21 cellular contexts compared by ENCODE assay signal in genomic region chr22:43876866-43877509, GRCh38. TPM values are rescaled to one million over a fixed set of nuclear protein-coding genes. Genes with fewer than 3 reads are reported as not detected.
DNase-seq lines count a peak whose midpoint lies in the region; ATAC-seq lines count a peak whose summit lies in the region.
"Had no signal": no experiment of that assay in that cellular context is flagged by ENCODE, and none has a peak within 500 bp of the region (broad histone marks: within the 10 kb centered on the region; RNA-seq: fewer than 3 reads in every experiment).

No MANE protein-coding gene starts in this region.

- no peak for ATAC-seq in sciatic nerve
- no peak for ATAC-seq in GM18502 (IDR thresholded peaks at IDR 0.05; ENCODE audit: poor library complexity, unreplicated experiment)
- ATAC-seq: GM23338 had no signal

- H3K9me3 Mint-ChIP-seq in activated naive CD4-positive, alpha-beta T cell treated with anti-CD3 and anti-CD28 coated beads, Interleukin-2, amount 10 ng/mL, durations not matched to agents 7 days and 5 days, result no peaks in the 10 kb centered on the region
- H3K9me3 Mint-ChIP-seq: CD4-positive, CD25-positive, alpha-beta regulatory T cell had no signal

- H3K4me3 Mint-ChIP-seq in activated naive CD4-positive, alpha-beta T cell treated with anti-CD3 and anti-CD28 coated beads, Interleukin-2, amount 10 ng/mL, durations not matched to agents 7 days and 5 days, result no peak overlapping the region
- H3K4me3 Mint-ChIP-seq: CD4-positive, CD25-positive, alpha-beta regulatory T cell; GM23338 had no signal

- H3K4me1 Mint-ChIP-seq in activated naive CD4-positive, alpha-beta T cell treated with anti-CD3 and anti-CD28 coated beads, Interleukin-2, amount 10 ng/mL, durations not matched to agents 7 days and 5 days, result no peaks in the 10 kb centered on the region
- H3K4me1 Mint-ChIP-seq: CD4-positive, CD25-positive, alpha-beta regulatory T cell; GM23338 had no signal

- peak; percentile 4 for DNase-seq in activated naive CD4-positive, alpha-beta T cell treated with anti-CD3 and anti-CD28 coated beads, Interleukin-2, amount 10 ng/mL, durations not matched to agents 7 days and 5 days
- DNase-seq in activated naive CD4-positive, alpha-beta T cell treated with Interleukin-2 at 50 U/mL for 16 hours, result no peak
- DNase-seq in islet precursor cell (peak; percentile 40), sciatic nerve (ENCODE audit: low spot score) (peak; percentile 15), NCI-H526 treated with DMSO at 0.1 percent for 48 hours (lab: John Stamatoyannopoulos, UW) (no peak), EL (no peak)
- DNase-seq: ACHN; CD4-positive, CD25-positive, alpha-beta regulatory T cell; KBM-7; NCI-H1105; NCI-H1436 treated with DMSO at 0.1 percent for 48 hours; NCI-H1930; NCI-H2107; NCI-H524; NCI-H82; PC-9; Right ventricle myocardium superior; RPMI8226 had no signal

- H3K27me3 Mint-ChIP-seq in activated naive CD4-positive, alpha-beta T cell treated with anti-CD3 and anti-CD28 coated beads, Interleukin-2, amount 10 ng/mL, durations not matched to agents 7 days and 5 days, result peaks cover 11% of the 10 kb centered on the region

- intact Hi-C loops in sciatic nerve (cut with DNase I), result no loop called here

- no peak overlapping the region for H3K27ac Mint-ChIP-seq in activated naive CD4-positive, alpha-beta T cell treated with anti-CD3 and anti-CD28 coated beads, Interleukin-2, amount 10 ng/mL, durations not matched to agents 7 days and 5 days
- H3K27ac Mint-ChIP-seq: CD4-positive, CD25-positive, alpha-beta regulatory T cell; GM23338 had no signal

- no peaks in the 10 kb centered on the region for H3K36me3 Mint-ChIP-seq in activated naive CD4-positive, alpha-beta T cell treated with anti-CD3 and anti-CD28 coated beads, Interleukin-2, amount 10 ng/mL, durations not matched to agents 7 days and 5 days
- H3K36me3 Mint-ChIP-seq: CD4-positive, CD25-positive, alpha-beta regulatory T cell had no signal

- CTCF ChIA-PET in activated naive CD4-positive, alpha-beta T cell treated with anti-CD3 and anti-CD28 coated beads, Interleukin-2, amount 10 ng/mL, durations not matched to agents 7 days and 5 days (lab: Charles Lee), result interaction anchor here (0.9 kb wide), 1 partner anchor 8 kb away, joined by 3 read pairs; no protein-coding TSS in a partner anchor

RNA-seq across cellular contexts. Expression of gene SULT4A1, which starts 14.7 kb away (rescaled TPM):
- 0.27 TPM for total RNA-seq in sciatic nerve
- total RNA-seq: CD4-positive, CD25-positive, alpha-beta regulatory T cell; MCF 10A had no signal

RNA-seq across cellular contexts. Expression of gene PNPLA5, which starts 14.8 kb away (rescaled TPM):
- total RNA-seq in sciatic nerve, result not detected
- total RNA-seq: CD4-positive, CD25-positive, alpha-beta regulatory T cell; MCF 10A; PC-9; Right ventricle myocardium superior had no signal

RNA-seq across cellular contexts. Expression of gene PNPLA3, which starts 46.6 kb away (rescaled TPM):
- total RNA-seq in sciatic nerve, result 7.8 TPM
- total RNA-seq: CD4-positive, CD25-positive, alpha-beta regulatory T cell had no signal

Comparison
In these comparisons a context has a peak if more than half of its experiments do, and no peak if none do; other contexts are left out.
1. DNase-seq: peak in activated naive CD4-positive, alpha-beta T cell treated with anti-CD3 and anti-CD28 coated beads, Interleukin-2, amount 10 ng/mL, durations not matched to agents 7 days and 5 days (single experiment), islet precursor cell (single experiment) and sciatic nerve (single experiment); none in activated naive CD4-positive, alpha-beta T cell treated with Interleukin-2 at 50 U/mL for 16 hours (single experiment), NCI-H526 treated with DMSO at 0.1 percent for 48 hours (single experiment) and EL (single experiment).